ENCODE assay signal across 33 cellular contexts in the genomic region with DNA sequence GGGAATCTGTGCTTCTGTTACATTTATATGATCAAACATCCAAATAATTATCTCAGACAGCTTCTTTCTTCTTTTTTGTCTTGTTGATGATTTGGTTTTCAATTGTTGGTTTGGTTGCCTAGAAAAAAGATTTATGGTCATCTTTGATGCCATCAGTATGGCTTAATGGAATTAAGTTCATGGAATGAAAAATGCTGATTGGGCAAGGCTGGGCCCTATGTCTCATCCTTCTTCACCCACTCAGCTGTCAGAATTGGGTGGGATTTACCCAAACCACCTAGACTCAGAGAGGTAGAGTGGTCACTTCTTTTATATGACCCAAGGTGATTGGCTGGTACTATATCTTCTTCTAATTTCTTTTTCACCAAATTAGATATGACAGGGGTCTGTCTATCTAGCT.
"Had no signal": no experiment of that assay in that cellular context is flagged by ENCODE, and none has a peak within 500 bp of the region (broad histone marks: within the 10 kb centered on the region; RNA-seq: fewer than 3 reads in every experiment).

No MANE protein-coding gene starts in this region.

- FAIRE-seq: TTC549 had no signal

- H3K27me3 Mint-ChIP-seq: activated B cell treated with CpG ODN at 0.5 μM for 24 hours; activated CD4-positive, alpha-beta T cell treated with anti-CD3 and anti-CD28 coated beads, Interleukin-2, amount 10 ng/mL, durations not matched to agents 24 days and 14 days; activated CD8-positive, alpha-beta T cell treated with anti-CD3 and anti-CD28 coated beads for 36 hours; activated naive CD4-positive, alpha-beta T cell treated with anti-CD3 and anti-CD28 coated beads, Interleukin-2, amount 10 ng/mL, durations not matched to agents 7 days and 5 days had no signal

- H3K36me3 ChIP-seq: ascending aorta had no signal

- H3K9me3 ChIP-seq: ascending aorta had no signal

- H3K27ac ChIP-seq: ascending aorta, VCaP had no signal

- ATAC-seq: activated CD8-positive, alpha-beta T cell treated with anti-CD3 and anti-CD28 coated beads for 36 hours; activated naive CD8-positive, alpha-beta T cell treated with anti-CD3 and anti-CD28 coated beads, Interleukin-2, amount 50 U/mL, for 24 hours had no signal

- H3K4me1 ChIP-seq: ascending aorta had no signal

- H3K4me1 Mint-ChIP-seq: activated B cell treated with CpG ODN at 0.5 μM for 24 hours; activated CD4-positive, alpha-beta T cell treated with anti-CD3 and anti-CD28 coated beads, Interleukin-2, amount 10 ng/mL, durations not matched to agents 24 days and 14 days; activated naive CD4-positive, alpha-beta T cell treated with anti-CD3 and anti-CD28 coated beads, Interleukin-2, amount 10 ng/mL, durations not matched to agents 7 days and 5 days; activated naive CD4-positive, alpha-beta T cell treated with anti-CD3 and anti-CD28 coated beads, Interleukin-2, amount 50 U/mL, for 24 hours; activated naive CD8-positive, alpha-beta T cell treated with anti-CD3 and anti-CD28 coated beads, Interleukin-2, amount 10 ng/mL, durations not matched to agents 7 days and 5 days; activated naive CD8-positive, alpha-beta T cell treated with anti-CD3 and anti-CD28 coated beads, Interleukin-2, amount 50 U/mL, for 24 hours; brain had no signal

- H3K4me3 Mint-ChIP-seq: activated B cell treated with CpG ODN at 0.5 μM for 24 hours; activated CD4-positive, alpha-beta memory T cell treated with anti-CD3 and anti-CD28 coated beads for 36 hours; activated CD4-positive, alpha-beta T cell treated with anti-CD3 and anti-CD28 coated beads, Interleukin-2, amount 10 ng/mL, durations not matched to agents 24 days and 14 days; activated CD8-positive, alpha-beta T cell treated with anti-CD3 and anti-CD28 coated beads for 36 hours; activated naive CD4-positive, alpha-beta T cell treated with anti-CD3 and anti-CD28 coated beads, Interleukin-2, amount 10 ng/mL, durations not matched to agents 7 days and 5 days; activated naive CD4-positive, alpha-beta T cell treated with anti-CD3 and anti-CD28 coated beads, Interleukin-2, amount 50 U/mL, for 24 hours; activated naive CD8-positive, alpha-beta T cell; activated naive CD8-positive, alpha-beta T cell treated with anti-CD3 and anti-CD28 coated beads, Interleukin-2, amount 10 ng/mL, durations not matched to agents 7 days and 5 days; activated naive CD8-positive, alpha-beta T cell treated with anti-CD3 and anti-CD28 coated beads, Interleukin-2, amount 50 U/mL, for 24 hours; brain; T-helper 1 cell treated with Interleukin-12 subunit alpha and Interleukin-12 subunit beta and Interleukin-4 antibody, amounts not matched to agents 30 μg/mL and 1 μg/mL, for 36 hours; T-helper 2 cell treated with Interferon-gamma antibody and Interleukin-4, amounts not matched to agents 5 μg/mL and 100 μg/mL, for 36 hours had no signal

- H3K9me3 Mint-ChIP-seq: activated CD4-positive, alpha-beta T cell treated with anti-CD3 and anti-CD28 coated beads, Interleukin-2, amount 10 ng/mL, durations not matched to agents 24 days and 14 days; activated CD8-positive, alpha-beta T cell treated with anti-CD3 and anti-CD28 coated beads for 36 hours; activated naive CD4-positive, alpha-beta T cell treated with anti-CD3 and anti-CD28 coated beads, Interleukin-2, amount 10 ng/mL, durations not matched to agents 7 days and 5 days; activated naive CD4-positive, alpha-beta T cell treated with anti-CD3 and anti-CD28 coated beads, Interleukin-2, amount 50 U/mL, for 24 hours; activated naive CD8-positive, alpha-beta T cell treated with anti-CD3 and anti-CD28 coated beads, Interleukin-2, amount 10 ng/mL, durations not matched to agents 7 days and 5 days; activated naive CD8-positive, alpha-beta T cell treated with anti-CD3 and anti-CD28 coated beads, Interleukin-2, amount 50 U/mL, for 24 hours; activated T-helper 2 cell treated with anti-CD3 and anti-CD28 coated beads, Interferon-gamma antibody, Interleukin-2, Interleukin-4, amounts not matched to agents 10 μg/mL and 5 μg/mL and 100 μg/mL, durations not matched to agents 14 hours and 24 hours and 36 hours; T-helper 1 cell treated with Interleukin-12 subunit alpha and Interleukin-12 subunit beta and Interleukin-4 antibody, amounts not matched to agents 30 μg/mL and 1 μg/mL, for 36 hours; T-helper 2 cell treated with Interferon-gamma antibody and Interleukin-4, amounts not matched to agents 5 μg/mL and 100 μg/mL, for 36 hours had no signal

- H3K27me3 ChIP-seq: ascending aorta had no signal

- H3K4me3 ChIP-seq: ascending aorta had no signal

- H3K36me3 Mint-ChIP-seq: activated CD4-positive, alpha-beta memory T cell treated with anti-CD3 and anti-CD28 coated beads for 36 hours; activated naive CD4-positive, alpha-beta T cell treated with anti-CD3 and anti-CD28 coated beads, Interleukin-2, amount 10 ng/mL, durations not matched to agents 7 days and 5 days; activated naive CD4-positive, alpha-beta T cell treated with anti-CD3 and anti-CD28 coated beads, Interleukin-2, amount 50 U/mL, for 24 hours; activated naive CD8-positive, alpha-beta T cell; activated naive CD8-positive, alpha-beta T cell treated with anti-CD3 and anti-CD28 coated beads, Interleukin-2, amount 10 ng/mL, durations not matched to agents 7 days and 5 days; brain had no signal

- DNase-seq: activated B cell treated with CpG ODN at 0.5 μM for 24 hours; activated CD4-positive, alpha-beta memory T cell treated with anti-CD3 and anti-CD28 coated beads for 36 hours; activated CD4-positive, alpha-beta T cell treated with anti-CD3 and anti-CD28 coated beads for 4 hours; activated CD4-positive, alpha-beta T cell treated with anti-CD3 and anti-CD28 coated beads, Interleukin-2, amount 10 ng/mL, durations not matched to agents 24 days and 14 days; activated CD4-positive, alpha-beta T cell treated with anti-CD3 and anti-CD28 coated beads, Interleukin-2, amount 50 U/mL, for 1 hour; activated CD4-positive, alpha-beta T cell treated with anti-CD3 and anti-CD28 coated beads, Interleukin-2, amount 50 U/mL, for 4 hours; activated CD4-positive, CD25-positive, alpha-beta regulatory T cell treated with anti-CD3 and anti-CD28 coated beads, Interleukin-2, amount 50 U/mL, for 72 hours; activated CD8-positive, alpha-beta memory T cell treated with anti-CD3 and anti-CD28 coated beads, Interleukin-2, amount 50 U/mL, for 4 hours; activated CD8-positive, alpha-beta T cell treated with anti-CD3 and anti-CD28 coated beads for 36 hours; activated effector memory CD4-positive, alpha-beta T cell treated with Interleukin-2 at 50 U/mL for 16 hours; activated gamma-delta T cell; activated naive CD4-positive, alpha-beta T cell treated with anti-CD3 and anti-CD28 coated beads, Interleukin-2, amount 10 ng/mL, durations not matched to agents 7 days and 5 days; activated naive CD4-positive, alpha-beta T cell treated with Interleukin-2 at 50 U/mL for 16 hours; activated naive CD8-positive, alpha-beta T cell treated with anti-CD3 and anti-CD28 coated beads, Interleukin-2, amount 10 ng/mL, durations not matched to agents 7 days and 5 days; activated naive CD8-positive, alpha-beta T cell treated with anti-CD3 and anti-CD28 coated beads, Interleukin-2, amount 50 U/mL, for 24 hours; activated T-cell treated with anti-CD3 and anti-CD28 coated beads for 4 hours; activated T-cell treated with anti-CD3 and anti-CD28 coated beads, Interleukin-2, amount 50 U/mL, for 1 hour; activated T-cell treated with anti-CD3 and anti-CD28 coated beads, Interleukin-2, amount 50 U/mL, for 48 hours; amygdala; anterior cingulate cortex; central memory CD4-positive, alpha-beta T cell; T-helper 1 cell; T-helper 2 cell; T-helper 9 cell had no signal
